ENCODE assay signal across 8 cellular contexts in genomic region chr11:36288442-36289225, GRCh38. TPM values are rescaled to one million over a fixed set of nuclear protein-coding genes. Genes with fewer than 3 reads are reported as not detected.
A peak's percentile ranks its signal among the peaks of the same experiment; 100 is the strongest.
DNase-seq lines count a peak whose midpoint lies in the region; ATAC-seq and TF ChIP-seq lines count a peak whose summit lies in the region.

No MANE protein-coding gene starts in this region.

- DNase-seq in OCI-LY7 (ENCODE audit: low spot score) (no peak), endodermal cell (peak; percentile 42), NCI-H2171 (lab: John Stamatoyannopoulos, UW) (no peak), GDM1 (lab: John Stamatoyannopoulos, UW) (no peak), C1 segment of cervical spinal cord (lab: John Stamatoyannopoulos, UW) (no peak), UCSD-AML1 (lab: John Stamatoyannopoulos, UW; ENCODE audit: unreplicated experiment) (no peak)

- no peaks in the 10 kb centered on the region for H3K36me3 ChIP-seq in OCI-LY7 (ENCODE audit: insufficient read depth, low read length)
- no peaks in the 10 kb centered on the region for H3K36me3 ChIP-seq in endodermal cell (ENCODE audit: control insufficient read depth, insufficient read depth, low read length)
- no peaks in the 10 kb centered on the region for H3K36me3 ChIP-seq in neuron (ENCODE audit: insufficient read depth, low read length)

- TSS peak; percentile 81 for BruUV-seq in OCI-LY7 (replicated peaks; lab: Mats Ljungman, UMichigan)

- intact Hi-C loops in OCI-LY7 (cut with micrococcal nuclease; ENCODE audit: unreplicated experiment), result no loop called here

- H2AFZ ChIP-seq in OCI-LY7 (ENCODE audit: low read length), result peak overlapping the region; percentile 100
- peak overlapping the region; percentile 62 for H2AFZ ChIP-seq in neuron (ENCODE audit: low read depth, low read length)

- peaks cover 5% of the 10 kb centered on the region for H3K4me1 Mint-ChIP-seq in endodermal cell

- H3K4me3 Mint-ChIP-seq in endodermal cell, result peak overlapping the region; percentile 81

- peak overlapping the region; percentile 90 for H3K4me2 ChIP-seq in OCI-LY7 (ENCODE audit: low read length)

- H3K9ac ChIP-seq in endodermal cell (ENCODE audit: extremely low read depth, low read length, poor library complexity, severe bottlenecking), result peak overlapping the region; percentile 83

- CTCF ChIA-PET in OCI-LY7 (lab: Charles Lee; ENCODE audit: unreplicated experiment), result interaction anchor here (0.6 to 2.4 kb wide), 2 partner anchors 30 to 205 kb away, joined by 4 to 7 read pairs; no protein-coding TSS in a partner anchor

- no peaks in the 10 kb centered on the region for H4K20me1 ChIP-seq in OCI-LY7 (ENCODE audit: insufficient read depth, low read length)

- no peaks in the 10 kb centered on the region; the same call in 1 of the 2 replicates for H3K9me2 ChIP-seq in OCI-LY7 (ENCODE audit: insufficient read depth, low read length)

- H3K9me3 ChIP-seq in OCI-LY7 (ENCODE audit: low read length), result no peaks in the 10 kb centered on the region
- no peaks in the 10 kb centered on the region for H3K9me3 ChIP-seq in endodermal cell (ENCODE audit: control insufficient read depth, low read length)
- no peaks in the 10 kb centered on the region for H3K9me3 ChIP-seq in neuron (ENCODE audit: low read length)

- H3K27me3 Mint-ChIP-seq in endodermal cell (ENCODE audit: insufficient read depth), result peaks cover 23% of the 10 kb centered on the region

- WGBS in endodermal cell (ENCODE audit: insufficient coverage in 1 of 2, insufficient read length in 1 of 2), 2 experiments, result 55 to 65% methylated on average over 26 to 31 of the region's 31 CpGs

- peak; percentile 4 for ATAC-seq in GM21723 (IDR thresholded peaks at IDR 0.05; ENCODE audit: unreplicated experiment)

- no peaks in the 10 kb centered on the region for H3K36me3 Mint-ChIP-seq in endodermal cell (ENCODE audit: low read depth)

- H3K27ac ChIP-seq in OCI-LY7 (ENCODE audit: low read depth, low read length, poor library complexity, severe bottlenecking), result no peak overlapping the region
- no peak overlapping the region for H3K27ac ChIP-seq in endodermal cell (ENCODE audit: low read depth, low read length)

- H3K4me3 ChIP-seq in OCI-LY7 (ENCODE audit: low read depth, low read length, poor library complexity, severe bottlenecking), result peak overlapping the region; percentile 94
- peak overlapping the region; percentile 98 for H3K4me3 ChIP-seq in endodermal cell (ENCODE audit: low read length)
- peak overlapping the region; percentile 76 for H3K4me3 ChIP-seq in neuron (ENCODE audit: low read length)

- H3K27ac Mint-ChIP-seq in endodermal cell, result peak overlapping the region; percentile 97

- no peak for TF ChIP-seq CTCF in OCI-LY7 (conservative IDR thresholded peaks at IDR 0.05; ENCODE audit: low read length)
- no peak for TF ChIP-seq CTCF in endodermal cell (conservative IDR thresholded peaks at IDR 0.05)

- POLR2A ChIA-PET in OCI-LY7 (lab: Charles Lee), result interaction anchor here (0.6 to 0.8 kb wide), 4 partner anchors 10 to 543 kb away, joined by 3 to 4 read pairs (median 4); no protein-coding TSS in a partner anchor

- H3K27me3 ChIP-seq in endodermal cell (ENCODE audit: control insufficient read depth, insufficient read depth, low read length, poor library complexity, severe bottlenecking) (peaks cover 35% of the 10 kb centered on the region), neuron (ENCODE audit: insufficient read depth, low read length) (no peaks in the 10 kb centered on the region)

- H3K4me1 ChIP-seq in OCI-LY7 (ENCODE audit: insufficient read depth, low read length, poor library complexity, severe bottlenecking) (peaks cover 11% of the 10 kb centered on the region), endodermal cell (ENCODE audit: control insufficient read depth, insufficient read depth, low read length) (no peaks in the 10 kb centered on the region), neuron (ENCODE audit: insufficient read depth, low read length) (peaks cover 9% of the 10 kb centered on the region)

- no peaks in the 10 kb centered on the region for H3K9me3 Mint-ChIP-seq in endodermal cell

- 0 out of 2 replicates have a peak, but pooled peaks cover 6% of the 10 kb centered on the region for H3K79me2 ChIP-seq in OCI-LY7 (ENCODE audit: insufficient read depth, low read depth, low read length)

RNA-seq across cellular contexts. Expression of gene COMMD9, which starts 0.6 kb away (rescaled TPM):
- 26.5 and 37.6 TPM in 2 replicates for total RNA-seq in OCI-LY7 (2014; rRNA removed; shearing (Covaris generic))
- 46.8 and 48.3 TPM in 2 replicates for total RNA-seq in OCI-LY7 (2022)
- total RNA-seq in endodermal cell, result 10 to 100 TPM; 32.3 to 53.5 TPM
- 34.0 TPM for polyA plus RNA-seq in endodermal cell (2013, experiment 1 of 2)
- 31.4 TPM for polyA plus RNA-seq in endodermal cell (2013, experiment 2 of 2)

RNA-seq across cellular contexts. Expression of gene PRR5L, which starts 7.5 kb away (rescaled TPM):
- not detected in 2 replicates for total RNA-seq in OCI-LY7 (2014; rRNA removed; shearing (Covaris generic))
- total RNA-seq in OCI-LY7 (2022), result not detected in 2 replicates
- 1 to 10 TPM; 5.3 to 7.2 TPM for total RNA-seq in endodermal cell
- 8.3 TPM for polyA plus RNA-seq in endodermal cell (2013, experiment 1 of 2)
- polyA plus RNA-seq in endodermal cell (2013, experiment 2 of 2), result 9.9 TPM

Comparison
In these comparisons a context has a peak if more than half of its experiments do, and no peak if none do; other contexts are left out.
1. RNA of gene PRR5L, which starts 7.5 kb away (total RNA-seq): 5.3 to 7.2 TPM in endodermal cell; not detected in OCI-LY7; every median in the first group is over 4 times any median in the second.
2. Peak in every context shown above with its lines, with median percentiles within 50 percentile points of each other: H3K4me3 ChIP-seq.